Comparison of ENCODE assay signal across 24 cellular contexts in genomic region chr1:91541918-91542533, GRCh38.
"Had no signal": no experiment of that assay in that cellular context is flagged by ENCODE, and none has a peak within 500 bp of the region (broad histone marks: within the 10 kb centered on the region; RNA-seq: fewer than 3 reads in every experiment).

No MANE protein-coding gene starts in this region.

- H3K4me3 ChIP-seq: adrenal gland, breast epithelium, PC-9 had no signal

- H3K9me3 ChIP-seq: adrenal gland, breast epithelium had no signal

- H3K27ac Mint-ChIP-seq: activated B cell treated with CpG ODN at 0.5 μM for 24 hours; activated CD4-positive, alpha-beta T cell treated with anti-CD3 and anti-CD28 coated beads, Interleukin-2, amount 10 ng/mL, durations not matched to agents 7 days and 5 days; activated naive CD4-positive, alpha-beta T cell treated with anti-CD3 and anti-CD28 coated beads for 36 hours; activated naive CD8-positive, alpha-beta T cell treated with anti-CD3 and anti-CD28 coated beads, Interleukin-2, amount 10 ng/mL, durations not matched to agents 7 days and 5 days; activated T-helper 17 cell treated with anti-CD3 and anti-CD28 coated beads, Interleukin-2, amount 50 U/mL, for 72 hours had no signal

- H3K4me1 ChIP-seq: breast epithelium had no signal

- H3K27ac ChIP-seq: adrenal gland, breast epithelium, PC-9 had no signal

- H3K4me1 Mint-ChIP-seq: activated B cell treated with CpG ODN at 0.5 μM for 24 hours had no signal

- DNase-seq: activated B cell treated with CpG ODN at 0.5 μM for 24 hours; activated CD4-positive, alpha-beta T cell treated with anti-CD3 and anti-CD28 coated beads, Interleukin-2, amount 10 ng/mL, durations not matched to agents 7 days and 5 days; activated gamma-delta T cell; activated naive CD4-positive, alpha-beta T cell treated with anti-CD3 and anti-CD28 coated beads for 36 hours; activated naive CD8-positive, alpha-beta T cell treated with anti-CD3 and anti-CD28 coated beads, Interleukin-2, amount 10 ng/mL, durations not matched to agents 7 days and 5 days; activated T-cell treated with anti-CD3 and anti-CD28 coated beads for 4 hours; activated T-cell treated with anti-CD3 and anti-CD28 coated beads, Interleukin-2, amount 50 U/mL, for 48 hours; adrenal gland; anterior cingulate cortex; caudate nucleus; Kasumi-1; KBM-7; NCI-H1105 treated with DMSO at 0.1 percent for 48 hours; NCI-H1436 treated with DMSO at 0.1 percent for 48 hours; NCI-H187; NCI-H2081; NCI-H446; NCI-H524; PC-9; SIG-M5; T-helper 2 cell; T1000 had no signal

- H3K9me3 Mint-ChIP-seq: activated B cell treated with CpG ODN at 0.5 μM for 24 hours; activated naive CD4-positive, alpha-beta T cell treated with anti-CD3 and anti-CD28 coated beads for 36 hours had no signal

- H3K27me3 Mint-ChIP-seq: activated T-helper 17 cell treated with anti-CD3 and anti-CD28 coated beads, Interleukin-2, amount 50 U/mL, for 72 hours had no signal

- H3K4me3 Mint-ChIP-seq: activated B cell treated with CpG ODN at 0.5 μM for 24 hours; activated CD4-positive, alpha-beta T cell treated with anti-CD3 and anti-CD28 coated beads, Interleukin-2, amount 10 ng/mL, durations not matched to agents 7 days and 5 days; activated naive CD4-positive, alpha-beta T cell treated with anti-CD3 and anti-CD28 coated beads for 36 hours; activated naive CD8-positive, alpha-beta T cell treated with anti-CD3 and anti-CD28 coated beads, Interleukin-2, amount 10 ng/mL, durations not matched to agents 7 days and 5 days; activated T-helper 17 cell treated with anti-CD3 and anti-CD28 coated beads, Interleukin-2, amount 50 U/mL, for 72 hours had no signal

- H3K36me3 ChIP-seq: adrenal gland, breast epithelium had no signal

- ATAC-seq: activated T-helper 17 cell treated with anti-CD3 and anti-CD28 coated beads, Interleukin-2, amount 50 U/mL, for 72 hours had no signal

- H3K27me3 ChIP-seq: adrenal gland, breast epithelium had no signal
